Comparison of ENCODE assay signal across 9 cellular contexts in the genomic region with DNA sequence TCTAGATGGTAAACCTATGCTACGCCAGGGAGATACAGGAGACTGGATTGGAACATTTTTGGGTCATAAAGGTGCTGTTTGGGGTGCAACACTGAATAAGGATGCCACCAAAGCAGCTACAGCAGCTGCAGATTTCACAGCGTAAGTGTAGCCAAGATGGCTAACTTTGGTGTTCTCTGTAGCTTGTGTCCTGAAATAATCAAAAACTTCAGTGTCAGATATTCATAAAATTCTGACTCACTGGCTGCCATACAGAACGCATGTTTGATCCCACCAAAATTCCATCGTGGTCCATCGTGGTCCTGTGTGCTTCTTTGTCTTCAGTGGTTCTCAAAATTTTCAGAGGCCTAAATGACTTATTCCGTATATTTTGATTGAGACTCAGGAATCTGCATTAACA. TPM values are rescaled to one million over a fixed set of nuclear protein-coding genes. Genes with fewer than 3 reads are reported as not detected.
A peak's percentile ranks its signal among the peaks of the same experiment; 100 is the strongest.
DNase-seq lines count a peak whose midpoint lies in the region; ATAC-seq and TF ChIP-seq lines count a peak whose summit lies in the region.
"Had no signal": no experiment of that assay in that cellular context is flagged by ENCODE, and none has a peak within 500 bp of the region (broad histone marks: within the 10 kb centered on the region; RNA-seq: fewer than 3 reads in every experiment).

No MANE protein-coding gene starts in this region.

- 15 to 27% methylated on average over 6 of the region's 6 CpGs for WGBS in body of pancreas, 2 donors

- peak overlapping the region; percentile 98 for H3K27ac Mint-ChIP-seq in memory B cell

- TF ChIP-seq POLR2A in body of pancreas (IDR thresholded peaks at IDR 0.05): no peak

- peaks cover 10% of the 10 kb centered on the region for H3K36me3 ChIP-seq in left ventricle myocardium inferior
- H3K36me3 ChIP-seq in body of pancreas (replicated peaks in 1 of 2; ENCODE audit: insufficient read depth in 1 of 2, low read depth in 2 of 2): no peaks in the 10 kb centered on the region

- H3K9me3 ChIP-seq in left ventricle myocardium inferior (replicated peaks) (no peaks in the 10 kb centered on the region), body of pancreas (no peaks in the 10 kb centered on the region)

- no peak for DNase-seq in left ventricle myocardium inferior
- no peak for DNase-seq in left ventricle myocardium superior
- no peak for DNase-seq in body of pancreas
- no peak for DNase-seq in memory B cell (ENCODE audit: low spot score in 2 of 2)
- no peak for DNase-seq in dedifferentiated amniotic fluid mesenchymal stem cell (ENCODE audit: extremely low spot score)
- DNase-seq in NCI-H1092 (lab: John Stamatoyannopoulos, UW): no peak
- no peak for DNase-seq in globus pallidus (ENCODE audit: low spot score)
- DNase-seq: NCI-H226 had no signal

- H3K36me3 Mint-ChIP-seq in memory B cell: peaks cover 14% of the 10 kb centered on the region

- TF ChIP-seq CTCF in left ventricle myocardium inferior (IDR thresholded peaks at IDR 0.05; ENCODE audit: borderline replicate concordance) (no peak), body of pancreas (IDR thresholded peaks at IDR 0.05) (no peak)

- H3K4me1 Mint-ChIP-seq in memory B cell: peaks cover 36% of the 10 kb centered on the region

- intact Hi-C loops in left ventricle myocardium inferior (cut with micrococcal nuclease) (no loop called here), left ventricle myocardium superior (cut with micrococcal nuclease) (no loop called here), body of pancreas (cut with DNase I) (no loop called here)

- H3K4me1 ChIP-seq in left ventricle myocardium inferior (peaks cover 72% of the 10 kb centered on the region), body of pancreas (peaks cover 50% of the 10 kb centered on the region)

- H3K9me3 Mint-ChIP-seq in memory B cell: no peaks in the 10 kb centered on the region

- ATAC-seq in left ventricle myocardium superior: no peak
- ATAC-seq in body of pancreas: no peak
- no peak for ATAC-seq in memory B cell (ENCODE audit: low read depth)
- ATAC-seq in HG02885 (IDR thresholded peaks at IDR 0.05; ENCODE audit: poor library complexity, unreplicated experiment): no peak

- H3K4me3 ChIP-seq in left ventricle myocardium inferior (peak overlapping the region; percentile 89), body of pancreas (peak overlapping the region in 1 of 2 donors; percentile 56)

- H3K27me3 ChIP-seq in left ventricle myocardium inferior (ENCODE audit: low read depth) (no peaks in the 10 kb centered on the region), body of pancreas (no peaks in the 10 kb centered on the region)

- peak overlapping the region; percentile 92 for H3K4me3 Mint-ChIP-seq in memory B cell

- no peaks in the 10 kb centered on the region for H3K27me3 Mint-ChIP-seq in memory B cell

- H3K27ac ChIP-seq in left ventricle myocardium inferior (replicated peaks) (peak overlapping the region; percentile 98), body of pancreas (peak overlapping the region in 3 of 4 donors; percentile 95 to 100 (median 98))

RNA-seq across cellular contexts. Expression of gene STRAP, which starts 1.3 kb away (rescaled TPM):
- total RNA-seq in left ventricle myocardium inferior (130 TPM), left ventricle myocardium superior (128 TPM), body of pancreas (10 to 100 TPM; 24.1 to 28.5 TPM)

RNA-seq across cellular contexts. Expression of gene DERA, which starts 27.6 kb away (rescaled TPM):
- total RNA-seq in left ventricle myocardium inferior: 20.2 TPM
- 16.9 TPM for total RNA-seq in left ventricle myocardium superior
- 10 to 100 TPM in 1 of 2 donors, 1 to 10 TPM in 1; 4.9 to 19.7 TPM for total RNA-seq in body of pancreas
